In genomic region chr12:12661086-12661485, GRCh38 we compare ENCODE assay signal across 12 cellular contexts. TPM values are rescaled to one million over a fixed set of nuclear protein-coding genes. Genes with fewer than 3 reads are reported as not detected.
DNase-seq lines count a peak whose midpoint lies in the region; ATAC-seq and TF ChIP-seq lines count a peak whose summit lies in the region.
"Had no signal": no experiment of that assay in that cellular context is flagged by ENCODE, and none has a peak within 500 bp of the region (broad histone marks: within the 10 kb centered on the region; RNA-seq: fewer than 3 reads in every experiment).

No MANE protein-coding gene starts in this region.

- peaks cover 64% of the 10 kb centered on the region for H3K4me1 Mint-ChIP-seq in WTC11

- TF ChIP-seq CTCF in WTC11 (IDR thresholded peaks at IDR 0.05) (no peak), A673 (conservative IDR thresholded peaks at IDR 0.05; ENCODE audit: low read depth, low read length) (no peak)

- peak overlapping the region; percentile 27; the same call in 1 of the 2 replicates for H3K4me3 Mint-ChIP-seq in WTC11

- in situ Hi-C loops in HAP-1 (cut with MboI; ENCODE audit: low sequenced_read_pairs): loop anchor here (5.0 kb wide), 1 partner anchor 36 kb away; the partner anchor contains the start of gene GPR19

- POLR2A ChIA-PET in WTC11 (lab: Charles Lee) (interaction anchor here (0.6 kb wide), 1 partner anchor 275 kb away, joined by 5 read pairs; no protein-coding TSS in a partner anchor), A673 (lab: Charles Lee; ENCODE audit: low non-redundant PET) (no interaction called here)

- H3K4me3 ChIP-seq in HAP-1 (no peak overlapping the region), A673 (ENCODE audit: low read depth, low read length, poor library complexity, severe bottlenecking) (no peak overlapping the region)
- H3K4me3 ChIP-seq: left lung, ovary had no signal

- intact Hi-C loops in A673 (cut with micrococcal nuclease; ENCODE audit: unreplicated experiment): no loop called here

- peaks cover 13% of the 10 kb centered on the region for H3K36me3 Mint-ChIP-seq in WTC11

- no peaks in the 10 kb centered on the region for H3K27me3 Mint-ChIP-seq in WTC11 (ENCODE audit: low read depth)

- H3K27me3 ChIP-seq in HAP-1 (ENCODE audit: low read depth) (no peaks in the 10 kb centered on the region), A673 (replicated peaks; ENCODE audit: insufficient read depth, low read depth, low read length, poor library complexity) (no peaks in the 10 kb centered on the region)
- H3K27me3 ChIP-seq: left lung, ovary had no signal

- H3K9me3 Mint-ChIP-seq in WTC11: no peaks in the 10 kb centered on the region

- H3K9me3 ChIP-seq in HAP-1 (no peaks in the 10 kb centered on the region), A673 (ENCODE audit: low read depth, low read length, poor library complexity, severe bottlenecking) (no peaks in the 10 kb centered on the region)
- H3K9me3 ChIP-seq: left lung, ovary had no signal

- CTCF ChIA-PET in WTC11 (lab: Charles Lee): no interaction called here
- CTCF ChIA-PET in A673 (lab: Charles Lee): no interaction called here

- no peak overlapping the region for H3K27ac ChIP-seq in A673 (ENCODE audit: low read depth, low read length, poor library complexity, severe bottlenecking)
- H3K27ac ChIP-seq: left lung, ovary had no signal

- H3K36me3 ChIP-seq in HAP-1 (replicated peaks): no peaks in the 10 kb centered on the region
- no peaks in the 10 kb centered on the region for H3K36me3 ChIP-seq in A673 (ENCODE audit: insufficient read depth, low read length, poor library complexity, severe bottlenecking)
- H3K36me3 ChIP-seq: left lung, ovary had no signal

- no peak for ATAC-seq in WTC11
- ATAC-seq: esophagus mucosa, left lung, Panc1 had no signal

- H3K4me1 ChIP-seq in HAP-1: peaks cover 32% of the 10 kb centered on the region
- no peaks in the 10 kb centered on the region for H3K4me1 ChIP-seq in A673 (ENCODE audit: insufficient read depth, low read length, poor library complexity, severe bottlenecking)
- H3K4me1 ChIP-seq: left lung had no signal

- DNase-seq in HAP-1 (ENCODE audit: low spot score in 2 of 2) (peak; percentile 43 to 98), WTC11 (ENCODE audit: low spot score) (no peak), fibroblast of peridontal ligament (ENCODE audit: extremely low read depth) (peak; percentile 95), superior temporal gyrus (ENCODE audit: extremely low spot score) (peak; percentile 22), midbrain (lab: John Stamatoyannopoulos, UW) (no peak), A673 (ENCODE audit: low spot score) (no peak)
- no peak for DNase-seq in NK-92 treated with Interleukin-12 subunit alpha and Interleukin-12 subunit beta, amount 100 ng/mL, for 24 hours (lab: John Stamatoyannopoulos, UW)
- DNase-seq: left lung, NCI-H2171, ovary had no signal

- no TSS peak for BruUV-seq in A673 (replicated peaks; lab: Mats Ljungman, UMichigan)

- H3K27ac Mint-ChIP-seq in WTC11: peak overlapping the region; percentile 89

TF ChIP-seq in WTC11, 78 proteins besides CTCF, POLR2A, EP300 and RAD21:
- no peak for TF ChIP-seq CDX4 (CRISPR knock-in tag; IDR thresholded peaks at IDR 0.05; ENCODE audit: borderline replicate concordance)
- TF ChIP-seq EMX1 (CRISPR knock-in tag; IDR thresholded peaks at IDR 0.05): no peak
- no peak for TF ChIP-seq SMAD4 (CRISPR knock-in tag; IDR thresholded peaks at IDR 0.05)
- TF ChIP-seq E2F1 (CRISPR knock-in tag; IDR thresholded peaks at IDR 0.05): no peak
- TF ChIP-seq ZNF671 (CRISPR knock-in tag; IDR thresholded peaks at IDR 0.05): no peak
- no peak for TF ChIP-seq NR2C2 (CRISPR knock-in tag; IDR thresholded peaks at IDR 0.05)

RNA-seq across cellular contexts. Expression of gene GPR19, which starts 34.9 kb away (rescaled TPM):
- total RNA-seq in WTC11 (2021) (10.4 to 16.4 TPM (median 14.2 TPM) in 3 replicates), A673 (2021) (3.0 and 3.2 TPM in 2 replicates)

RNA-seq across cellular contexts. Expression of gene CREBL2, which starts 49.4 kb away (rescaled TPM):
- total RNA-seq in WTC11 (2021) (17.3 to 19.0 TPM (median 18.9 TPM) in 3 replicates), A673 (2021) (15.4 and 17.8 TPM in 2 replicates)

RNA-seq across cellular contexts. Expression of gene CDKN1B, which starts 56.1 kb away (rescaled TPM):
- 34.2 to 38.4 TPM (median 34.8 TPM) in 3 replicates for total RNA-seq in WTC11 (2021)
- total RNA-seq in A673 (2021): 38.7 and 42.7 TPM in 2 replicates

Comparison
In these comparisons a context has a peak if more than half of its experiments do, and no peak if none do; other contexts are left out.
1. DNase-seq: peak in HAP-1 (2 of 2), fibroblast of peridontal ligament (single experiment) and superior temporal gyrus (single experiment); none in WTC11 (single experiment), NK-92 treated with Interleukin-12 subunit alpha and Interleukin-12 subunit beta, amount 100 ng/mL, for 24 hours (single experiment), midbrain (single experiment) and A673 (single experiment).